8 cellular contexts compared by ENCODE assay signal in the genomic region with DNA sequence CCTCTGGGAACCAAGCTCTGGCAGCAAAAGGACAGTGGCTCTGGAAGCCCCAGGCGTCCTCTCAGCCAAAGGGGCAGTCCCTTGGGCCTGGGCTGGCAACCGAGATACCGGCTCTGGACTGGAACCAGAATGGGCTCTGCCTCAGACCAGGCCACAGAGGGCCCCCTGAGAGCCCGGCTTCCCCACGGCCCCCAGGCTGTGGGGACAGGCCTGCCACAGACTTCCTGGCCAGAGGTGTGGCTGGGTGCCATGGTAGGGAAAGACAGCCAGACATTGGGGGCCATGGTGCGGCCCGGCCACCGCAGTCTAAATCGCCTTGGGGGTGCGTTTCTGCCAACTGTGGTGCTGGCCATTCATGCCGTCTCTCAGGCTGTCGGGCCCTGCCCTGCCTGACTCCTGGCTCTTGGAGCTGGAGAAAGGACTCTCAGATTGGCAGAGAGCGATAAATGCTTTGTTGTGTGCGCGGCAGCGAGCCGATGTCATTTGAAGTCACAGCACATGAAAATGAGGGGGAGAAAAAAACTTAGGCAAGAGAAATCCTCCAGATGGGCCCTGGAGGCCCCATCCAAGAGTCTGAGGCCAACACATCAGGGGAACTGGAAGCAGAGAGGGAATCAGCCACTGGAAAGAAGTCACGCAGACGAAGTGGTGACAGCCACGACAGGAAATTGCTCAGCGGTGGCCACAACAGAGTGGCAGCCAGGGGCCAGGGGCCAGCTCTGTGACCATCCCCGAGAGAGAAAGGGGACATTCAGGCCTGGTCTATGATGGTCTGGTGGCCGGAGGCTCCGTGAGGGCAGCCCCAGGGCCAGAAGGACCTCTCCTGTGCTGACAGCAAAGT. TPM values are rescaled to one million over a fixed set of nuclear protein-coding genes. Genes with fewer than 3 reads are reported as not detected.
DNase-seq lines count a peak whose midpoint lies in the region; ATAC-seq and TF ChIP-seq lines count a peak whose summit lies in the region.

No MANE protein-coding gene starts in this region.

- H3K36me3 ChIP-seq in GM23338 (ENCODE audit: insufficient read depth) (no peaks in the 10 kb centered on the region), gastrocnemius medialis (no peaks in the 10 kb centered on the region)

- H4K20me1 ChIP-seq in GM23338 (replicated peaks; ENCODE audit: insufficient read depth) = peaks cover 18% of the 10 kb centered on the region; the same call in 1 of the 2 replicates

- in situ Hi-C loops in gastrocnemius medialis (cut with MboI; ENCODE audit: low sequenced_read_pairs in 4 of 4) = no loop called here

- no peaks in the 10 kb centered on the region for H3K9me3 ChIP-seq in right cardiac atrium (ENCODE audit: control insufficient read depth, low read length)
- H3K9me3 ChIP-seq in gastrocnemius medialis = no peaks in the 10 kb centered on the region

- POLR2A ChIA-PET in activated CD8-positive, alpha-beta T cell treated with anti-CD3 and anti-CD28 coated beads, Interleukin-2, amount 10 ng/mL, durations not matched to agents 7 days and 5 days (lab: Charles Lee) = no interaction called here

- peaks cover 62% of the 10 kb centered on the region for H3K79me2 ChIP-seq in GM23338 (replicated peaks; ENCODE audit: insufficient read depth)

- H3K9me2 ChIP-seq in GM23338 (ENCODE audit: insufficient read depth) = no peaks in the 10 kb centered on the region

- DNase-seq in GM23338 (ENCODE audit: low spot score) (no peak), right cardiac atrium (peak; percentile 74 to 87 (median 84)), gastrocnemius medialis (peak in 1 of 2 donors; percentile 72), NCI-H2171 (lab: John Stamatoyannopoulos, UW) (no peak), DMS114 treated with DMSO at 0.1 percent for 48 hours (lab: John Stamatoyannopoulos, UW; ENCODE audit: unreplicated experiment) (no peak)
- no peak for DNase-seq in activated CD8-positive, alpha-beta T cell treated with anti-CD3 and anti-CD28 coated beads, Interleukin-2, amount 10 ng/mL, durations not matched to agents 7 days and 5 days
- DNase-seq in activated CD4-positive, alpha-beta T cell treated with anti-CD3 and anti-CD28 coated beads for 4 hours = no peak

- H3K4me1 ChIP-seq in GM23338 (ENCODE audit: insufficient read depth) = peaks cover 39% of the 10 kb centered on the region
- H3K4me1 ChIP-seq in right cardiac atrium (ENCODE audit: control insufficient read depth, insufficient read depth, low read length) = peaks cover 50% of the 10 kb centered on the region
- peaks cover 100% of the 10 kb centered on the region in 2 donors for H3K4me1 ChIP-seq in gastrocnemius medialis

- CTCF ChIA-PET in activated CD8-positive, alpha-beta T cell treated with anti-CD3 and anti-CD28 coated beads, Interleukin-2, amount 10 ng/mL, durations not matched to agents 7 days and 5 days (lab: Charles Lee) = interaction anchor here (0.8 kb wide), 1 partner anchor 26 kb away, joined by 3 read pairs; the partner anchor contains the start of gene SH3GL1

- no peaks in the 10 kb centered on the region for H3K9me3 Mint-ChIP-seq in GM23338
- no peaks in the 10 kb centered on the region for H3K9me3 Mint-ChIP-seq in activated CD8-positive, alpha-beta T cell treated with anti-CD3 and anti-CD28 coated beads, Interleukin-2, amount 10 ng/mL, durations not matched to agents 7 days and 5 days (ENCODE audit: insufficient read depth)

- no peak overlapping the region for H3K4me2 ChIP-seq in GM23338

- peak overlapping the region; percentile 88 for H3K27ac Mint-ChIP-seq in GM23338
- H3K27ac Mint-ChIP-seq in activated CD8-positive, alpha-beta T cell treated with anti-CD3 and anti-CD28 coated beads, Interleukin-2, amount 10 ng/mL, durations not matched to agents 7 days and 5 days = peak overlapping the region; percentile 69

- 28% methylated on average over 24 of the region's 24 CpGs for WGBS in right cardiac atrium

- TF ChIP-seq POLR2A in gastrocnemius medialis (IDR thresholded peaks at IDR 0.05) = no peak

- ATAC-seq in GM23338 (no peak), right cardiac atrium (peak; percentile 30 to 40), gastrocnemius medialis (peak; percentile 16 to 25), GM18907 (IDR thresholded peaks at IDR 0.05; ENCODE audit: unreplicated experiment) (no peak)
- no peak for ATAC-seq in activated CD8-positive, alpha-beta T cell treated with anti-CD3 and anti-CD28 coated beads, Interleukin-2, amount 10 ng/mL, durations not matched to agents 7 days and 5 days

- intact Hi-C loops in right cardiac atrium (cut with DNase I) (no loop called here), gastrocnemius medialis (cut with DNase I; ENCODE audit: low total_unique reads) (loop anchor here (2.0 kb wide), 1 partner anchor 17 kb away; no protein-coding TSS in a partner anchor)

- H3K36me3 Mint-ChIP-seq in GM23338 (ENCODE audit: low read depth) = no peaks in the 10 kb centered on the region
- peaks cover 24% of the 10 kb centered on the region for H3K36me3 Mint-ChIP-seq in activated CD8-positive, alpha-beta T cell treated with anti-CD3 and anti-CD28 coated beads, Interleukin-2, amount 10 ng/mL, durations not matched to agents 7 days and 5 days (ENCODE audit: low read depth)

- peaks cover 46% of the 10 kb centered on the region for H3K4me1 Mint-ChIP-seq in GM23338
- peaks cover 87% of the 10 kb centered on the region for H3K4me1 Mint-ChIP-seq in activated CD8-positive, alpha-beta T cell treated with anti-CD3 and anti-CD28 coated beads, Interleukin-2, amount 10 ng/mL, durations not matched to agents 7 days and 5 days (ENCODE audit: low read depth)

- H3K27me3 ChIP-seq in GM23338 (ENCODE audit: insufficient read depth) (no peaks in the 10 kb centered on the region), right cardiac atrium (ENCODE audit: control insufficient read depth, insufficient read depth) (no peaks in the 10 kb centered on the region), gastrocnemius medialis (no peaks in the 10 kb centered on the region)

- H3K4me3 Mint-ChIP-seq in GM23338 = peak overlapping the region; percentile 23; the same call in 1 of the 3 replicates
- H3K4me3 Mint-ChIP-seq in activated CD8-positive, alpha-beta T cell treated with anti-CD3 and anti-CD28 coated beads, Interleukin-2, amount 10 ng/mL, durations not matched to agents 7 days and 5 days = no peak overlapping the region

- TF ChIP-seq CTCF in GM23338 (conservative IDR thresholded peaks at IDR 0.05; ENCODE audit: low read depth in 2 of 2) (no peak), gastrocnemius medialis (IDR thresholded peaks at IDR 0.05 in 4 of 5, conservative IDR thresholded peaks at IDR 0.05 in 1 of 5) (no peak)

- H3F3A ChIP-seq in GM23338 (replicated peaks; ENCODE audit: low read depth) = 0 out of 2 replicates have a peak, but pooled peaks cover 16% of the 10 kb centered on the region

- H3K27ac ChIP-seq in GM23338 (ENCODE audit: low read depth) (peak overlapping the region; percentile 85), right cardiac atrium (ENCODE audit: low read length) (peak overlapping the region; percentile 90), gastrocnemius medialis (peak overlapping the region; percentile 83 to 95 (median 92))

- H3K4me3 ChIP-seq in GM23338 (no peak overlapping the region), right cardiac atrium (ENCODE audit: low read length) (no peak overlapping the region), gastrocnemius medialis (peak overlapping the region in 2 of 4 donors; percentile 4 to 21)

- H3K27me3 Mint-ChIP-seq in GM23338 (ENCODE audit: insufficient read depth, low read depth, poor library complexity) = peaks cover 24% of the 10 kb centered on the region
- H3K27me3 Mint-ChIP-seq in activated CD8-positive, alpha-beta T cell treated with anti-CD3 and anti-CD28 coated beads, Interleukin-2, amount 10 ng/mL, durations not matched to agents 7 days and 5 days (ENCODE audit: low read depth) = no peaks in the 10 kb centered on the region

- H2AFZ ChIP-seq in GM23338 = no peak overlapping the region

TF ChIP-seq in GM23338, 12 proteins besides CTCF, POLR2A, EP300 and RAD21 (continues in another document):
- no peak for TF ChIP-seq POLR2AphosphoS5 (IDR thresholded peaks at IDR 0.05; ENCODE audit: low read depth)
- no peak for TF ChIP-seq ZNF331 (CRISPR knock-in tag; IDR thresholded peaks at IDR 0.05; ENCODE audit: low read depth)

RNA-seq across cellular contexts. Expression of gene SH3GL1, which starts 26.5 kb away (rescaled TPM):
- 85.8 and 89.5 TPM in 2 replicates for total RNA-seq in GM23338 (2014; rRNA removed; shearing (Covaris generic))
- polyA plus RNA-seq in GM23338 (2016; fragmentation: Nextera tagmentation; extraction: Ambion mirVana) (73.1 and 75.6 TPM in 2 replicates), right cardiac atrium (27.7 TPM)
- total RNA-seq in activated CD8-positive, alpha-beta T cell treated with anti-CD3 and anti-CD28 coated beads, Interleukin-2, amount 10 ng/mL, durations not matched to agents 7 days and 5 days = 10 to 100 TPM; 65.1 to 67.9 TPM
- total RNA-seq in right cardiac atrium (10 to 100 TPM; 26.3 to 40.3 (median 31.8) TPM), gastrocnemius medialis (10 to 100 TPM; 11.6 to 19.4 (median 15.8) TPM)

RNA-seq across cellular contexts. Expression of gene CHAF1A, which starts 28.6 kb away (rescaled TPM):
- total RNA-seq in GM23338 (2014; rRNA removed; shearing (Covaris generic)) = 84.1 and 113 TPM in 2 replicates
- polyA plus RNA-seq in GM23338 (2016; fragmentation: Nextera tagmentation; extraction: Ambion mirVana) (109 and 125 TPM in 2 replicates), right cardiac atrium (4.3 TPM)
- 100 to 1,000 TPM in 1 of 2 experiments, 10 to 100 TPM in 1; 95.3 to 104 TPM for total RNA-seq in activated CD8-positive, alpha-beta T cell treated with anti-CD3 and anti-CD28 coated beads, Interleukin-2, amount 10 ng/mL, durations not matched to agents 7 days and 5 days
- total RNA-seq in right cardiac atrium (1 to 10 TPM; 5.4 to 7.7 (median 6.2) TPM), gastrocnemius medialis (10 to 100 TPM in 2 of 4 donors, 1 to 10 TPM in 2; 7.3 to 15.8 (median 9.7) TPM)

RNA-seq across cellular contexts. Expression of gene MPND, which starts 30.5 kb away (rescaled TPM):
- 9.1 and 15.6 TPM in 2 replicates for total RNA-seq in GM23338 (2014; rRNA removed; shearing (Covaris generic))
- polyA plus RNA-seq in GM23338 (2016; fragmentation: Nextera tagmentation; extraction: Ambion mirVana) (11.8 and 22.5 TPM in 2 replicates), right cardiac atrium (24.9 TPM)
- 10 to 100 TPM; 26.0 to 27.6 TPM for total RNA-seq in activated CD8-positive, alpha-beta T cell treated with anti-CD3 and anti-CD28 coated beads, Interleukin-2, amount 10 ng/mL, durations not matched to agents 7 days and 5 days
- total RNA-seq in right cardiac atrium (10 to 100 TPM; 22.8 to 25.8 (median 25.2) TPM), gastrocnemius medialis (1 to 10 TPM; 2.7 to 3.1 (median 3.0) TPM)

RNA-seq across cellular contexts. Expression of gene STAP2, which starts 35.2 kb away (rescaled TPM):
- 9.2 and 15.1 TPM in 2 replicates for total RNA-seq in GM23338 (2014; rRNA removed; shearing (Covaris generic))
- polyA plus RNA-seq in GM23338 (2016; fragmentation: Nextera tagmentation; extraction: Ambion mirVana) (20.7 and 21.7 TPM in 2 replicates), right cardiac atrium (7.8 TPM)
- total RNA-seq in activated CD8-positive, alpha-beta T cell treated with anti-CD3 and anti-CD28 coated beads, Interleukin-2, amount 10 ng/mL, durations not matched to agents 7 days and 5 days = 10 to 100 TPM; 14.3 to 16.5 TPM
- total RNA-seq in right cardiac atrium (10 to 100 TPM in 3 of 4 donors, 1 to 10 TPM in 1; 6.7 to 13.9 (median 11.3) TPM), gastrocnemius medialis (1 to 10 TPM in 2 of 4 donors, under 1 TPM in 1, not detected in 1; 0.94 to 2.1 (median 1.3) TPM)

Comparison
In these comparisons a context has a peak if more than half of its experiments do, and no peak if none do; other contexts are left out.
1. ATAC-seq: peak in right cardiac atrium (2 of 2) and gastrocnemius medialis (2 of 2); none in GM23338 (single experiment), activated CD8-positive, alpha-beta T cell treated with anti-CD3 and anti-CD28 coated beads, Interleukin-2, amount 10 ng/mL, durations not matched to agents 7 days and 5 days (single experiment) and GM18907 (single experiment).
2. DNase-seq: peak in right cardiac atrium (3 of 3); none in GM23338 (single experiment), activated CD8-positive, alpha-beta T cell treated with anti-CD3 and anti-CD28 coated beads, Interleukin-2, amount 10 ng/mL, durations not matched to agents 7 days and 5 days (single experiment), NCI-H2171 (single experiment), activated CD4-positive, alpha-beta T cell treated with anti-CD3 and anti-CD28 coated beads for 4 hours (0 of 2) and DMS114 treated with DMSO at 0.1 percent for 48 hours (single experiment).
3. Peak in every context shown above with its lines, with median percentiles within 50 percentile points of each other: H3K27ac ChIP-seq.